ENCODE assay signal across 10 cellular contexts in the genomic region with DNA sequence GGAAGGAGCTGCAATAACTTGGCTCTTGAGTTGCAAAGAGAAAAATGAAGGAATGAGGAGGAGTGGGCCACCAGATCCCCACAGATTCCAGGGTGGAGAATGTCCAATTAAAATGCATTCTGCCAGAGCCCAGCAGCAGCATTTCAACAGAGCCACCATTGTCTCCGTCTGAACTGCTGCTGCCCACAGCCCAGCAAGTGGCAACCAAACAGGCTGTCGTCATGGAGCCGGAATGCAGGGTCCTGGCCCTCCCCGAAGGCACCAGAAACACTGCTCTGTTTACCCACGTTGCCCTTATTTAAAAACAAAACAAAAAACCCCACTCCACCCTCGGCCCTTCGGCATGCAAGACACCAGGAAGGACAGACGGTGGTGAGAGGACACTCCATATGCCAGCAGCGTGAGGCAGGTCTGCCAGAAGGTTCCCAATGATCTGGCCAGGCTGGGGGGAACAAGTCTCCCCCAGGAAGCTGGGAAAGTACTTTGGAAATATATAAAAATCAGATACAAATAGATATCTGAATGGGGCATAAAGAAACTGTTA. TPM values are rescaled to one million over a fixed set of nuclear protein-coding genes. Genes with fewer than 3 reads are reported as not detected.
A peak's percentile ranks its signal among the peaks of the same experiment; 100 is the strongest.
DNase-seq lines count a peak whose midpoint lies in the region; ATAC-seq and TF ChIP-seq lines count a peak whose summit lies in the region.
"Had no signal": no experiment of that assay in that cellular context is flagged by ENCODE, and none has a peak within 500 bp of the region (broad histone marks: within the 10 kb centered on the region; RNA-seq: fewer than 3 reads in every experiment).

No MANE protein-coding gene starts in this region.

- H3K27me3 Mint-ChIP-seq in osteocyte (ENCODE audit: unreplicated experiment), result no peaks in the 10 kb centered on the region
- H3K27me3 Mint-ChIP-seq: activated T-helper 17 cell treated with anti-CD3 and anti-CD28 coated beads, Interleukin-2, amount 50 U/mL, for 72 hours had no signal

- H3K27ac Mint-ChIP-seq in osteocyte (ENCODE audit: unreplicated experiment), result peak overlapping the region; percentile 96
- H3K27ac Mint-ChIP-seq: activated T-helper 17 cell treated with anti-CD3 and anti-CD28 coated beads, Interleukin-2, amount 50 U/mL, for 72 hours had no signal

- H3K36me3 Mint-ChIP-seq in osteocyte (ENCODE audit: unreplicated experiment), result no peaks in the 10 kb centered on the region

- no peaks in the 10 kb centered on the region for H3K9me3 Mint-ChIP-seq in osteocyte (ENCODE audit: unreplicated experiment)
- H3K9me3 Mint-ChIP-seq: activated T-helper 17 cell treated with anti-CD3 and anti-CD28 coated beads, Interleukin-2, amount 50 U/mL, for 72 hours had no signal

- H3K4me3 Mint-ChIP-seq in osteocyte (ENCODE audit: unreplicated experiment), result peak overlapping the region; percentile 12
- H3K4me3 Mint-ChIP-seq: activated T-helper 17 cell treated with anti-CD3 and anti-CD28 coated beads, Interleukin-2, amount 50 U/mL, for 72 hours had no signal

- DNase-seq in EH (ENCODE audit: low read depth) (peak; percentile 42), SW480 (ENCODE audit: low spot score) (peak; percentile 94), head of caudate nucleus (peak; percentile 58 to 92 (median 84)), osteocyte (ENCODE audit: extremely low spot score, unreplicated experiment) (peak; percentile 95), SKM-1 treated with dmso at 0.1 percent for 144 hours (lab: John Stamatoyannopoulos, UW; ENCODE audit: unreplicated experiment) (no peak)
- no peak for DNase-seq in activated CD8-positive, alpha-beta memory T cell treated with anti-CD3 and anti-CD28 coated beads for 24 hours
- DNase-seq: right lobe of liver had no signal

- ATAC-seq in HG03460 (IDR thresholded peaks at IDR 0.05; ENCODE audit: unreplicated experiment) (no peak), GM21390 (IDR thresholded peaks at IDR 0.05; ENCODE audit: unreplicated experiment) (no peak)
- ATAC-seq: activated T-helper 17 cell treated with anti-CD3 and anti-CD28 coated beads, Interleukin-2, amount 50 U/mL, for 72 hours had no signal

- intact Hi-C loops in head of caudate nucleus (cut with DNase I), result no loop called here

- H3K4me1 Mint-ChIP-seq in osteocyte (ENCODE audit: unreplicated experiment), result peaks cover 76% of the 10 kb centered on the region

- TF ChIP-seq CTCF in osteocyte (IDR thresholded peaks at IDR 0.05), result no peak

RNA-seq across cellular contexts. Expression of gene PLEKHA7, which starts 32.5 kb away (rescaled TPM):
- total RNA-seq in osteocyte, result 14.9 and 15.6 TPM in 2 replicates

Comparison
In these comparisons a context has a peak if more than half of its experiments do, and no peak if none do; other contexts are left out.
1. DNase-seq: peak in EH (single experiment), SW480 (single experiment), head of caudate nucleus (42 of 42) and osteocyte (single experiment); none in SKM-1 treated with dmso at 0.1 percent for 144 hours (single experiment) and activated CD8-positive, alpha-beta memory T cell treated with anti-CD3 and anti-CD28 coated beads for 24 hours (single experiment).